14 cellular contexts compared by ENCODE assay signal in genomic region chr11:121449123-121449522, GRCh38. TPM values are rescaled to one million over a fixed set of nuclear protein-coding genes. Genes with fewer than 3 reads are reported as not detected.
DNase-seq lines count a peak whose midpoint lies in the region; ATAC-seq and TF ChIP-seq lines count a peak whose summit lies in the region.
"Had no signal": no experiment of that assay in that cellular context is flagged by ENCODE, and none has a peak within 500 bp of the region (broad histone marks: within the 10 kb centered on the region; RNA-seq: fewer than 3 reads in every experiment).

No MANE protein-coding gene starts in this region.

- no peaks in the 10 kb centered on the region for H3K27me3 ChIP-seq in CD4-positive, CD25-positive, alpha-beta regulatory T cell (ENCODE audit: control insufficient read depth, insufficient read depth, low read length)
- H3K27me3 ChIP-seq: BE2C had no signal

- peak overlapping the region; percentile 80 for H3K4me3 ChIP-seq in CD4-positive, CD25-positive, alpha-beta regulatory T cell (ENCODE audit: low read depth, low read length)
- H3K4me3 ChIP-seq: K562 had no signal

- peak; percentile 8 to 12 for ATAC-seq in CD4-positive, CD25-positive, alpha-beta regulatory T cell (ENCODE audit: low read depth in 2 of 2)
- ATAC-seq in activated T-cell treated with anti-CD3 and anti-CD28 coated beads, Interleukin-2, amount 50 U/mL, for 72 hours (replicated peaks in 1 of 2): peak in 1 of 2 donors; percentile 6
- ATAC-seq in memory B cell (ENCODE audit: low read depth): no peak
- no peak for ATAC-seq in HG03108 (IDR thresholded peaks at IDR 0.05; ENCODE audit: unreplicated experiment)
- ATAC-seq: K562 had no signal

- H3K4me3 Mint-ChIP-seq in CD4-positive, CD25-positive, alpha-beta regulatory T cell: peak overlapping the region; percentile 88 to 100 (median 94)
- H3K4me3 Mint-ChIP-seq in activated T-cell treated with anti-CD3 and anti-CD28 coated beads, Interleukin-2, amount 50 U/mL, for 72 hours: peak overlapping the region; percentile 70 to 76
- peak overlapping the region; percentile 43 for H3K4me3 Mint-ChIP-seq in memory B cell

- peaks cover 44% of the 10 kb centered on the region for H3K36me3 Mint-ChIP-seq in CD4-positive, CD25-positive, alpha-beta regulatory T cell
- H3K36me3 Mint-ChIP-seq in activated T-cell treated with anti-CD3 and anti-CD28 coated beads, Interleukin-2, amount 50 U/mL, for 72 hours (ENCODE audit: insufficient read depth in 2 of 2): peaks cover 4 to 5% of the 10 kb centered on the region in 2 donors
- H3K36me3 Mint-ChIP-seq in memory B cell: no peaks in the 10 kb centered on the region

- H3K9me3 ChIP-seq in CD4-positive, CD25-positive, alpha-beta regulatory T cell (ENCODE audit: control insufficient read depth in 2 of 2, low read length in 2 of 2): no peaks in the 10 kb centered on the region
- H3K9me3 ChIP-seq: BE2C had no signal

- peak; percentile 1 for TF ChIP-seq POLR2A in GM19193 (IDR thresholded peaks at IDR 0.05; ENCODE audit: extremely low read depth, insufficient read depth, insufficient read length)

- H3K4me1 ChIP-seq in CD4-positive, CD25-positive, alpha-beta regulatory T cell (ENCODE audit: control insufficient read depth, insufficient read depth, low read length, poor library complexity, severe bottlenecking): peaks cover 49% of the 10 kb centered on the region

- H3K9me3 Mint-ChIP-seq in CD4-positive, CD25-positive, alpha-beta regulatory T cell: peaks cover 0 to 4% (median 0%) of the 10 kb centered on the region in 7 donors
- H3K9me3 Mint-ChIP-seq in activated T-cell treated with anti-CD3 and anti-CD28 coated beads, Interleukin-2, amount 50 U/mL, for 72 hours: no peaks in the 10 kb centered on the region
- no peaks in the 10 kb centered on the region for H3K9me3 Mint-ChIP-seq in memory B cell

- DNase-seq in CD4-positive, CD25-positive, alpha-beta regulatory T cell: peak in 2 of 3 donors; percentile 44 to 73
- DNase-seq in activated T-cell treated with anti-CD3 and anti-CD28 coated beads, Interleukin-2, amount 50 U/mL, for 72 hours: no peak
- DNase-seq in memory B cell (ENCODE audit: low spot score in 2 of 2) (no peak), DMS 273 treated with DMSO at 0.1 percent for 48 hours (lab: John Stamatoyannopoulos, UW) (no peak), SIG-M5 (lab: John Stamatoyannopoulos, UW) (no peak), posterior cingulate gyrus (no peak)
- DNase-seq: BE2C, kidney glomerular epithelial cell, NCI-H1694, NCI-H524 treated with DMSO at 0.1 percent for 48 hours, retina had no signal

- H3K27me3 Mint-ChIP-seq in CD4-positive, CD25-positive, alpha-beta regulatory T cell: no peaks in the 10 kb centered on the region
- H3K27me3 Mint-ChIP-seq in activated T-cell treated with anti-CD3 and anti-CD28 coated beads, Interleukin-2, amount 50 U/mL, for 72 hours (ENCODE audit: low read depth): no peaks in the 10 kb centered on the region
- H3K27me3 Mint-ChIP-seq in memory B cell: peaks cover 10% of the 10 kb centered on the region

- peaks cover 17% of the 10 kb centered on the region for H3K36me3 ChIP-seq in CD4-positive, CD25-positive, alpha-beta regulatory T cell (ENCODE audit: control insufficient read depth, insufficient read depth, low read length)

- H3K4me1 Mint-ChIP-seq in CD4-positive, CD25-positive, alpha-beta regulatory T cell: peaks cover 24 to 79% (median 55%) of the 10 kb centered on the region in 4 donors
- H3K4me1 Mint-ChIP-seq in activated T-cell treated with anti-CD3 and anti-CD28 coated beads, Interleukin-2, amount 50 U/mL, for 72 hours (ENCODE audit: low read depth): peaks cover 87% of the 10 kb centered on the region
- H3K4me1 Mint-ChIP-seq in memory B cell: peaks cover 54% of the 10 kb centered on the region

- intact Hi-C loops in posterior cingulate gyrus (cut with DNase I): loop anchor here (5.0 kb wide), 1 partner anchor 127 kb away; no protein-coding TSS in a partner anchor

- peak overlapping the region; percentile 77 for H3K27ac ChIP-seq in CD4-positive, CD25-positive, alpha-beta regulatory T cell (ENCODE audit: insufficient read depth, low read length, poor library complexity, severe bottlenecking)

- peak overlapping the region; percentile 96 to 100 (median 96) for H3K27ac Mint-ChIP-seq in CD4-positive, CD25-positive, alpha-beta regulatory T cell
- H3K27ac Mint-ChIP-seq in activated T-cell treated with anti-CD3 and anti-CD28 coated beads, Interleukin-2, amount 50 U/mL, for 72 hours: peak overlapping the region; percentile 39
- peak overlapping the region; percentile 29 for H3K27ac Mint-ChIP-seq in memory B cell

RNA-seq across cellular contexts. Expression of gene SORL1, which starts 3.0 kb away (rescaled TPM):
- 441 TPM for total RNA-seq in CD4-positive, CD25-positive, alpha-beta regulatory T cell
- polyA plus RNA-seq in CD4-positive, CD25-positive, alpha-beta regulatory T cell: 100 to 1,000 TPM; 143 to 169 (median 162) TPM
- total RNA-seq in activated T-cell treated with anti-CD3 and anti-CD28 coated beads, Interleukin-2, amount 50 U/mL, for 72 hours: 10 to 100 TPM; 66.3 to 80.0 TPM

Comparison
In these comparisons a context has a peak if more than half of its experiments do, and no peak if none do; other contexts are left out.
1. ATAC-seq: peak in CD4-positive, CD25-positive, alpha-beta regulatory T cell (2 of 2); none in memory B cell (single experiment) and HG03108 (single experiment).
2. DNase-seq: peak in CD4-positive, CD25-positive, alpha-beta regulatory T cell (2 of 3); none in activated T-cell treated with anti-CD3 and anti-CD28 coated beads, Interleukin-2, amount 50 U/mL, for 72 hours (0 of 2), memory B cell (0 of 2), DMS 273 treated with DMSO at 0.1 percent for 48 hours (single experiment), SIG-M5 (single experiment) and posterior cingulate gyrus (0 of 10).
3. H3K27ac Mint-ChIP-seq: peak in every context shown above with its lines; median percentile 96 in CD4-positive, CD25-positive, alpha-beta regulatory T cell; 39 in activated T-cell treated with anti-CD3 and anti-CD28 coated beads, Interleukin-2, amount 50 U/mL, for 72 hours; 29 in memory B cell.
4. H3K4me3 Mint-ChIP-seq: peak in every context shown above with its lines; median percentile 94 in CD4-positive, CD25-positive, alpha-beta regulatory T cell; 73 in activated T-cell treated with anti-CD3 and anti-CD28 coated beads, Interleukin-2, amount 50 U/mL, for 72 hours; 43 in memory B cell.